In genomic region chr1:110003747-110004428, GRCh38 we compare ENCODE assay signal across 9 cellular contexts. TPM values are rescaled to one million over a fixed set of nuclear protein-coding genes. Genes with fewer than 3 reads are reported as not detected.
DNase-seq lines count a peak whose midpoint lies in the region; ATAC-seq, FAIRE-seq and TF ChIP-seq lines count a peak whose summit lies in the region.
"Had no signal": no experiment of that assay in that cellular context is flagged by ENCODE, and none has a peak within 500 bp of the region (broad histone marks: within the 10 kb centered on the region; RNA-seq: fewer than 3 reads in every experiment).

No MANE protein-coding gene starts in this region.

- peaks cover 0 to 6% of the 10 kb centered on the region in 2 donors for H3K36me3 Mint-ChIP-seq in activated naive CD4-positive, alpha-beta T cell treated with anti-CD3 and anti-CD28 coated beads, Interleukin-2, amount 50 U/mL, for 72 hours

- FAIRE-seq in GM12891 (lab: Jason Lieb, UNC), result peak; percentile 85
- FAIRE-seq: frontal cortex had no signal

- peak overlapping the region; percentile 30 to 87 for H3K27ac Mint-ChIP-seq in activated naive CD4-positive, alpha-beta T cell treated with anti-CD3 and anti-CD28 coated beads, Interleukin-2, amount 50 U/mL, for 72 hours

- H3K9me3 Mint-ChIP-seq in activated naive CD4-positive, alpha-beta T cell treated with anti-CD3 and anti-CD28 coated beads, Interleukin-2, amount 50 U/mL, for 72 hours, result no peaks in the 10 kb centered on the region

- no peak for TF ChIP-seq POLR2A in GM12891 (IDR thresholded peaks at IDR 0.05; ENCODE audit: low read depth, low read length)

- DNase-seq in GM12891 (ENCODE audit: insufficient read length, low spot score), result no peak
- DNase-seq in NCI-H69 (lab: John Stamatoyannopoulos, UW), result peak; percentile 48
- peak in 1 of 2 donors; percentile 41 for DNase-seq in activated naive CD4-positive, alpha-beta T cell treated with anti-CD3 and anti-CD28 coated beads, Interleukin-2, amount 50 U/mL, for 72 hours (ENCODE audit: low spot score in 2 of 2)
- peak; percentile 55 for DNase-seq in left ventricle myocardium superior
- no peak for DNase-seq in sciatic nerve (ENCODE audit: low spot score)
- DNase-seq in COR-L47 (lab: John Stamatoyannopoulos, UW), result no peak
- DNase-seq in cerebellar cortex (ENCODE audit: low spot score), result no peak

- ATAC-seq in HG02623 (IDR thresholded peaks at IDR 0.05; ENCODE audit: unreplicated experiment), result peak; percentile 52
- ATAC-seq in activated naive CD4-positive, alpha-beta T cell treated with anti-CD3 and anti-CD28 coated beads, Interleukin-2, amount 50 U/mL, for 72 hours, result peak; percentile 87 to 94
- ATAC-seq in left ventricle myocardium superior, result peak; percentile 77
- ATAC-seq in sciatic nerve, result peak; percentile 92

- intact Hi-C loops in left ventricle myocardium superior (cut with micrococcal nuclease) (no loop called here), sciatic nerve (cut with DNase I) (no loop called here)

TF ChIP-seq in GM12891, 5 proteins besides CTCF, POLR2A, EP300 and RAD21:
- no peak for TF ChIP-seq POLR2AphosphoS5 (IDR thresholded peaks at IDR 0.05; ENCODE audit: low read depth, low read length)
- no peak for TF ChIP-seq SPI1 (IDR thresholded peaks at IDR 0.05; ENCODE audit: low read depth, low read length)
- TF ChIP-seq POU2F2 (IDR thresholded peaks at IDR 0.05; ENCODE audit: low read depth, low read length), result no peak
- TF ChIP-seq PAX5 (IDR thresholded peaks at IDR 0.05; ENCODE audit: insufficient read depth, low read length, severe bottlenecking), result no peak

RNA-seq across cellular contexts. Expression of gene AHCYL1, which starts 19.3 kb away (rescaled TPM):
- 32.7 TPM for polyA plus RNA-seq in GM12891 (2012; ENCODE audit: low read depth, missing spikeins)
- 100 to 1,000 TPM in 1 of 2 donors, 10 to 100 TPM in 1; 78.8 to 112 TPM for total RNA-seq in activated naive CD4-positive, alpha-beta T cell treated with anti-CD3 and anti-CD28 coated beads, Interleukin-2, amount 50 U/mL, for 72 hours
- 43.8 TPM for total RNA-seq in left ventricle myocardium superior
- 71.3 TPM for total RNA-seq in sciatic nerve

RNA-seq across cellular contexts. Expression of gene STRIP1, which starts 30.5 kb away (rescaled TPM):
- 11.1 TPM for polyA plus RNA-seq in GM12891 (2012; ENCODE audit: low read depth, missing spikeins)
- total RNA-seq in activated naive CD4-positive, alpha-beta T cell treated with anti-CD3 and anti-CD28 coated beads, Interleukin-2, amount 50 U/mL, for 72 hours, result 10 to 100 TPM; 26.5 to 39.8 TPM
- total RNA-seq in left ventricle myocardium superior (17.2 TPM), sciatic nerve (44.1 TPM)

Comparison
In these comparisons a context has a peak if more than half of its experiments do, and no peak if none do; other contexts are left out.
1. DNase-seq: peak in NCI-H69 (single experiment) and left ventricle myocardium superior (single experiment); none in GM12891 (single experiment), sciatic nerve (single experiment), COR-L47 (single experiment) and cerebellar cortex (single experiment).
2. Peak in every context shown above with its lines, with median percentiles within 50 percentile points of each other: ATAC-seq.